In genomic region chr10:11663763-11664555, GRCh38 we compare ENCODE assay signal across 13 cellular contexts. TPM values are rescaled to one million over a fixed set of nuclear protein-coding genes. Genes with fewer than 3 reads are reported as not detected.
DNase-seq lines count a peak whose midpoint lies in the region; ATAC-seq and TF ChIP-seq lines count a peak whose summit lies in the region.
"Had no signal": no experiment of that assay in that cellular context is flagged by ENCODE, and none has a peak within 500 bp of the region (broad histone marks: within the 10 kb centered on the region; RNA-seq: fewer than 3 reads in every experiment).

No MANE protein-coding gene starts in this region.

- no peaks in the 10 kb centered on the region for H3K79me2 ChIP-seq in osteoblast (ENCODE audit: insufficient read depth, low read length)

- DNase-seq in osteoblast (ENCODE audit: insufficient read length, low spot score, missing footprints): peak; percentile 62
- no peak for DNase-seq in glomerular visceral epithelial cell (ENCODE audit: extremely low spot score)
- no peak for DNase-seq in NCI-H1694 (lab: John Stamatoyannopoulos, UW)
- no peak for DNase-seq in mesothelial cell of epicardium (ENCODE audit: low spot score in 2 of 2, unreplicated experiment in 2 of 2)
- DNase-seq in activated naive CD4-positive, alpha-beta T cell treated with anti-CD3 and anti-CD28 coated beads, Interleukin-2, amount 10 ng/mL, durations not matched to agents 7 days and 5 days: no peak
- DNase-seq: effector memory CD8-positive, alpha-beta T cell; EL; SHP77 treated with DMSO at 0.1 percent for 48 hours; upper lobe of left lung had no signal

- H3K36me3 Mint-ChIP-seq in mesothelial cell of epicardium: peaks cover 9% of the 10 kb centered on the region
- H3K36me3 Mint-ChIP-seq in activated naive CD4-positive, alpha-beta T cell treated with anti-CD3 and anti-CD28 coated beads, Interleukin-2, amount 10 ng/mL, durations not matched to agents 7 days and 5 days: peaks cover 1% of the 10 kb centered on the region

- no peak overlapping the region for H3K27ac ChIP-seq in osteoblast (ENCODE audit: low read depth, low read length)
- H3K27ac ChIP-seq: KMS-11, upper lobe of left lung had no signal

- peak; percentile 78 for ATAC-seq in GM18868 (IDR thresholded peaks at IDR 0.05; ENCODE audit: unreplicated experiment)
- ATAC-seq in GM21723 (IDR thresholded peaks at IDR 0.05; ENCODE audit: unreplicated experiment): peak; percentile 81
- ATAC-seq in HG03457 (IDR thresholded peaks at IDR 0.05; ENCODE audit: unreplicated experiment): peak; percentile 65
- ATAC-seq: effector memory CD8-positive, alpha-beta T cell had no signal

- no peak overlapping the region for H3K4me3 ChIP-seq in osteoblast (ENCODE audit: insufficient read depth, low read length)
- H3K4me3 ChIP-seq: upper lobe of left lung had no signal

- peaks cover 6% of the 10 kb centered on the region for H3K4me1 Mint-ChIP-seq in mesothelial cell of epicardium
- peaks cover 14% of the 10 kb centered on the region for H3K4me1 Mint-ChIP-seq in activated naive CD4-positive, alpha-beta T cell treated with anti-CD3 and anti-CD28 coated beads, Interleukin-2, amount 10 ng/mL, durations not matched to agents 7 days and 5 days

- TF ChIP-seq CTCF in osteoblast (IDR thresholded peaks at IDR 0.05; ENCODE audit: extremely low read depth, low read depth, low read length) (no peak), mesothelial cell of epicardium (IDR thresholded peaks at IDR 0.05; ENCODE audit: unreplicated experiment) (no peak)

- H3K9me3 ChIP-seq in osteoblast (ENCODE audit: low read depth, low read length): no peaks in the 10 kb centered on the region
- H3K9me3 ChIP-seq: upper lobe of left lung had no signal

- no peaks in the 10 kb centered on the region for H3K36me3 ChIP-seq in osteoblast (ENCODE audit: insufficient read depth, low read length)
- H3K36me3 ChIP-seq: upper lobe of left lung had no signal

- no peak overlapping the region for H2AFZ ChIP-seq in osteoblast (ENCODE audit: low read length)

- H3K4me3 Mint-ChIP-seq in mesothelial cell of epicardium: no peak overlapping the region
- H3K4me3 Mint-ChIP-seq in activated naive CD4-positive, alpha-beta T cell treated with anti-CD3 and anti-CD28 coated beads, Interleukin-2, amount 10 ng/mL, durations not matched to agents 7 days and 5 days: no peak overlapping the region
- H3K4me3 Mint-ChIP-seq: effector memory CD8-positive, alpha-beta T cell had no signal

- CTCF ChIA-PET in activated naive CD4-positive, alpha-beta T cell treated with anti-CD3 and anti-CD28 coated beads, Interleukin-2, amount 10 ng/mL, durations not matched to agents 7 days and 5 days (lab: Charles Lee): no interaction called here

- no peaks in the 10 kb centered on the region for H4K20me1 ChIP-seq in osteoblast (ENCODE audit: insufficient read depth, low read length)

- peaks cover 28% of the 10 kb centered on the region for H3K27me3 ChIP-seq in osteoblast (ENCODE audit: insufficient read depth, low read length)
- H3K27me3 ChIP-seq: upper lobe of left lung had no signal

- no peak overlapping the region for H3K4me2 ChIP-seq in osteoblast (ENCODE audit: insufficient read depth, low read length)
- H3K4me2 ChIP-seq: KMS-11 had no signal

- H3K9me3 Mint-ChIP-seq in mesothelial cell of epicardium: peaks cover 8% of the 10 kb centered on the region
- peaks cover 4% of the 10 kb centered on the region for H3K9me3 Mint-ChIP-seq in activated naive CD4-positive, alpha-beta T cell treated with anti-CD3 and anti-CD28 coated beads, Interleukin-2, amount 10 ng/mL, durations not matched to agents 7 days and 5 days
- H3K9me3 Mint-ChIP-seq: effector memory CD8-positive, alpha-beta T cell had no signal

- H3K4me1 ChIP-seq in osteoblast (ENCODE audit: insufficient read depth, low read length): no peaks in the 10 kb centered on the region
- H3K4me1 ChIP-seq: upper lobe of left lung had no signal

- no peak overlapping the region for H3K27ac Mint-ChIP-seq in mesothelial cell of epicardium
- H3K27ac Mint-ChIP-seq in activated naive CD4-positive, alpha-beta T cell treated with anti-CD3 and anti-CD28 coated beads, Interleukin-2, amount 10 ng/mL, durations not matched to agents 7 days and 5 days: no peak overlapping the region
- H3K27ac Mint-ChIP-seq: effector memory CD8-positive, alpha-beta T cell had no signal

- H3K27me3 Mint-ChIP-seq in mesothelial cell of epicardium (ENCODE audit: low read depth): no peaks in the 10 kb centered on the region
- H3K27me3 Mint-ChIP-seq in activated naive CD4-positive, alpha-beta T cell treated with anti-CD3 and anti-CD28 coated beads, Interleukin-2, amount 10 ng/mL, durations not matched to agents 7 days and 5 days: peaks cover 40% of the 10 kb centered on the region

RNA-seq across cellular contexts. Expression of gene USP6NL, which starts 52.5 kb away (rescaled TPM):
- total RNA-seq in osteoblast (13.8 and 14.1 TPM in 2 replicates), mesothelial cell of epicardium (34.8 to 36.4 TPM (median 35.8 TPM) in 3 replicates)
